ENCODE assay signal across 8 cellular contexts in the genomic region with DNA sequence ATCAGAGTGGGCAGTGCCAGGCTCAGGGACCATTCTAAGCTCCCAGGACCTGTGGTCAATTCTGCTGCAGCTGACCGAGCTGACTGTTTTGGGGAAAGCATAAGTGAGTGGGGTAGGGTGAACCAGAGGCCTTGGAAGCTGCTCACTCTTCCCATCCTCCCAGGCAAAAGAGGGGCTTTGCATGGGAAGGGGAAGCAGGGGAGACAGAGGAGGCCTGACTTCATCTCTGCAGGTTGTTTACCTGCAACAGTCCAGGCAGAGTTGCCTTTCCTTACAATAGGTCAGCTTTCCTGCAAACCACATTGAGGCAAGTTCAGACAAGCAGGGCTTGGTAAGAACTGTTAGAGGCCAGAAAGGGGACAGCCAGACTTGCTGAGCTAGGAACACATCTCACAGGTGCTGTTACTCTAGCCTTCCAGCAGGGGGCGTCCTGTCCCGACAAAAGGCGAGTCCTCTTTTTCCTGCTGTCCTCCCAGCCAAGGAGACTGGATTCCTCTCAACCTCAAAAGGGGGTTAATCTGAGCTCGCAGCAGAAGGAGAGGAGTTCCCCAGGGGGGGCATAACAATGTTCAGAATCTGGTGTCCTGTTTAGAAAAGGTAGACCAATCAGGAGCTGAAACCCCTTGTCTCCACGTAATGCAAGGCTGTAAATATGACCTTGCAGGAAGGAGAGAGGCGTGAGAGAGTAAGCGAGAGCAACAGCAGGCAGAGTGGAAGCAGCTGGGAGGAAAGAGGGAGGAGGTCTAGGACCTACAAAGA. TPM values are rescaled to one million over a fixed set of nuclear protein-coding genes. Genes with fewer than 3 reads are reported as not detected.
DNase-seq lines count a peak whose midpoint lies in the region; ATAC-seq and TF ChIP-seq lines count a peak whose summit lies in the region.

No MANE protein-coding gene starts in this region.

- no peaks in the 10 kb centered on the region for H3K9me2 ChIP-seq in neural cell (ENCODE audit: insufficient read depth, low read length)

- peak; percentile 94 for TF ChIP-seq RAD21 in neural cell (conservative IDR thresholded peaks at IDR 0.05)

- H3K27me3 ChIP-seq in Peyer's patch, result no peaks in the 10 kb centered on the region
- H3K27me3 ChIP-seq in neural cell (ENCODE audit: insufficient read depth, low read depth, low read length), result no peaks in the 10 kb centered on the region

- H4K20me1 ChIP-seq in neural cell (ENCODE audit: insufficient read depth), result no peaks in the 10 kb centered on the region

- H3K4me1 Mint-ChIP-seq in activated T-helper 1 cell treated with anti-CD3 and anti-CD28 coated beads, Interleukin-12 subunit alpha, Interleukin-12 subunit beta, Interleukin-2, Interleukin-4 antibody, amounts not matched to agents 30 ng/mL and 10 ng/mL and 1 ng/mL, durations not matched to agents 14 hours and 24 hours and 36 hours (ENCODE audit: low read depth), result peaks cover 16% of the 10 kb centered on the region

- TF ChIP-seq POLR2A in Peyer's patch (IDR thresholded peaks at IDR 0.05), result no peak

- H3K4me2 ChIP-seq in neural cell (ENCODE audit: low read length), result no peak overlapping the region

- TF ChIP-seq CTCF in AG09319 (IDR thresholded peaks at IDR 0.05; ENCODE audit: low read depth, low read length) (peak; percentile 99), Peyer's patch (IDR thresholded peaks at IDR 0.05) (peak; percentile 44 to 88 (median 84)), neural cell (IDR thresholded peaks at IDR 0.05; ENCODE audit: poor library complexity, severe bottlenecking) (peak; percentile 96)

- H3K27me3 Mint-ChIP-seq in activated T-helper 1 cell treated with anti-CD3 and anti-CD28 coated beads, Interleukin-12 subunit alpha, Interleukin-12 subunit beta, Interleukin-2, Interleukin-4 antibody, amounts not matched to agents 30 ng/mL and 10 ng/mL and 1 ng/mL, durations not matched to agents 14 hours and 24 hours and 36 hours (ENCODE audit: insufficient read depth), result peaks cover 2% of the 10 kb centered on the region

- peak overlapping the region; percentile 16 for H3K4me3 Mint-ChIP-seq in activated T-helper 1 cell treated with anti-CD3 and anti-CD28 coated beads, Interleukin-12 subunit alpha, Interleukin-12 subunit beta, Interleukin-2, Interleukin-4 antibody, amounts not matched to agents 30 ng/mL and 10 ng/mL and 1 ng/mL, durations not matched to agents 14 hours and 24 hours and 36 hours

- no peaks in the 10 kb centered on the region for H3K36me3 Mint-ChIP-seq in activated T-helper 1 cell treated with anti-CD3 and anti-CD28 coated beads, Interleukin-12 subunit alpha, Interleukin-12 subunit beta, Interleukin-2, Interleukin-4 antibody, amounts not matched to agents 30 ng/mL and 10 ng/mL and 1 ng/mL, durations not matched to agents 14 hours and 24 hours and 36 hours (ENCODE audit: low read depth)

- H3K36me3 ChIP-seq in Peyer's patch (no peaks in the 10 kb centered on the region), neural cell (ENCODE audit: insufficient read depth, low read length) (no peaks in the 10 kb centered on the region)

- intact Hi-C loops in activated T-helper 1 cell treated with anti-CD3 and anti-CD28 coated beads, Interleukin-12 subunit alpha, Interleukin-12 subunit beta, Interleukin-2, Interleukin-4 antibody, amounts not matched to agents 30 ng/mL and 10 ng/mL and 1 ng/mL, durations not matched to agents 14 hours and 24 hours and 36 hours (cut with micrococcal nuclease), result loop anchor here (1.0 to 2.0 kb wide), 4 partner anchors 43 to 323 kb away; no protein-coding TSS in a partner anchor

- H3K79me2 ChIP-seq in neural cell (replicated peaks; ENCODE audit: insufficient read depth, low read length), result no peaks in the 10 kb centered on the region

- peak; percentile 73 for ATAC-seq in GM19043 (IDR thresholded peaks at IDR 0.05; ENCODE audit: low read depth, unreplicated experiment)

- H3K9me3 ChIP-seq in Peyer's patch (peaks cover 0 to 6% (median 0%) of the 10 kb centered on the region in 4 donors), neural cell (ENCODE audit: low read length) (no peaks in the 10 kb centered on the region)

- no peaks in the 10 kb centered on the region for H3K9me3 Mint-ChIP-seq in activated T-helper 1 cell treated with anti-CD3 and anti-CD28 coated beads, Interleukin-12 subunit alpha, Interleukin-12 subunit beta, Interleukin-2, Interleukin-4 antibody, amounts not matched to agents 30 ng/mL and 10 ng/mL and 1 ng/mL, durations not matched to agents 14 hours and 24 hours and 36 hours

- no peak overlapping the region for H3K27ac Mint-ChIP-seq in activated T-helper 1 cell treated with anti-CD3 and anti-CD28 coated beads, Interleukin-12 subunit alpha, Interleukin-12 subunit beta, Interleukin-2, Interleukin-4 antibody, amounts not matched to agents 30 ng/mL and 10 ng/mL and 1 ng/mL, durations not matched to agents 14 hours and 24 hours and 36 hours

- H3K4me1 ChIP-seq in Peyer's patch, result no peaks in the 10 kb centered on the region

- H3F3A ChIP-seq in neural cell (ENCODE audit: insufficient read depth, low read length, poor library complexity, severe bottlenecking), result no peaks in the 10 kb centered on the region

- peak overlapping the region; percentile 37 for H2AFZ ChIP-seq in neural cell (ENCODE audit: low read depth, low read length)

- TF ChIP-seq EP300 in neural cell (conservative IDR thresholded peaks at IDR 0.05; ENCODE audit: poor library complexity, severe bottlenecking), result peak; percentile 8

- DNase-seq in AG09319 (ENCODE audit: extremely low read depth, low read depth) (peak; percentile 44), HuH-7 (ENCODE audit: low spot score) (peak; percentile 79), Peyer's patch (peak in 2 of 3 donors; percentile 81), fibroblast of peridontal ligament (ENCODE audit: extremely low read depth) (peak; percentile 85)
- peak; percentile 53 for DNase-seq in activated T-helper 1 cell treated with anti-CD3 and anti-CD28 coated beads, Interleukin-12 subunit alpha, Interleukin-12 subunit beta, Interleukin-2, Interleukin-4 antibody, amounts not matched to agents 30 ng/mL and 10 ng/mL and 1 ng/mL, durations not matched to agents 14 hours and 24 hours and 36 hours (ENCODE audit: low spot score)
- DNase-seq in stimulated activated naive CD4-positive, alpha-beta T cell (lab: John Stamatoyannopoulos, UW), result peak; percentile 48 to 87 (median 62)

- no peak overlapping the region for H3K9ac ChIP-seq in neural cell (ENCODE audit: low read length)

- H3K4me3 ChIP-seq in Peyer's patch (peak overlapping the region in 2 of 4 donors; percentile 11 to 34), neural cell (ENCODE audit: low read length) (peak overlapping the region; percentile 19)

- H3K27ac ChIP-seq in Peyer's patch (no peak overlapping the region), neural cell (ENCODE audit: low read length) (peak overlapping the region; percentile 56)

TF ChIP-seq in neural cell, 6 proteins besides CTCF, POLR2A, EP300 and RAD21:
- TF ChIP-seq MXI1 (conservative IDR thresholded peaks at IDR 0.05; ENCODE audit: poor library complexity, severe bottlenecking) (no peak), EZH2 (IDR thresholded peaks at IDR 0.05; ENCODE audit: borderline replicate concordance, insufficient read depth, low read length, poor library complexity, severe bottlenecking) (no peak), SMC3 (conservative IDR thresholded peaks at IDR 0.05; ENCODE audit: poor library complexity) (peak; percentile 91), TAF1 (IDR thresholded peaks at IDR 0.05; ENCODE audit: low read depth) (no peak), POLR2AphosphoS5 (IDR thresholded peaks at IDR 0.05) (no peak)
- TF ChIP-seq, protein P1, sequence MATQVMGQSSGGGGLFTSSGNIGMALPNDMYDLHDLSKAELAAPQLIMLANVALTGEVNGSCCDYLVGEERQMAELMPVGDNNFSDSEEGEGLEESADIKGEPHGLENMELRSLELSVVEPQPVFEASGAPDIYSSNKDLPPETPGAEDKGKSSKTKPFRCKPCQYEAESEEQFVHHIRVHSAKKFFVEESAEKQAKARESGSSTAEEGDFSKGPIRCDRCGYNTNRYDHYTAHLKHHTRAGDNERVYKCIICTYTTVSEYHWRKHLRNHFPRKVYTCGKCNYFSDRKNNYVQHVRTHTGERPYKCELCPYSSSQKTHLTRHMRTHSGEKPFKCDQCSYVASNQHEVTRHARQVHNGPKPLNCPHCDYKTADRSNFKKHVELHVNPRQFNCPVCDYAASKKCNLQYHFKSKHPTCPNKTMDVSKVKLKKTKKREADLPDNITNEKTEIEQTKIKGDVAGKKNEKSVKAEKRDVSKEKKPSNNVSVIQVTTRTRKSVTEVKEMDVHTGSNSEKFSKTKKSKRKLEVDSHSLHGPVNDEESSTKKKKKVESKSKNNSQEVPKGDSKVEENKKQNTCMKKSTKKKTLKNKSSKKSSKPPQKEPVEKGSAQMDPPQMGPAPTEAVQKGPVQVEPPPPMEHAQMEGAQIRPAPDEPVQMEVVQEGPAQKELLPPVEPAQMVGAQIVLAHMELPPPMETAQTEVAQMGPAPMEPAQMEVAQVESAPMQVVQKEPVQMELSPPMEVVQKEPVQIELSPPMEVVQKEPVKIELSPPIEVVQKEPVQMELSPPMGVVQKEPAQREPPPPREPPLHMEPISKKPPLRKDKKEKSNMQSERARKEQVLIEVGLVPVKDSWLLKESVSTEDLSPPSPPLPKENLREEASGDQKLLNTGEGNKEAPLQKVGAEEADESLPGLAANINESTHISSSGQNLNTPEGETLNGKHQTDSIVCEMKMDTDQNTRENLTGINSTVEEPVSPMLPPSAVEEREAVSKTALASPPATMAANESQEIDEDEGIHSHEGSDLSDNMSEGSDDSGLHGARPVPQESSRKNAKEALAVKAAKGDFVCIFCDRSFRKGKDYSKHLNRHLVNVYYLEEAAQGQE (IDR thresholded peaks at IDR 0.05; ENCODE audit: borderline replicate concordance), result no peak

RNA-seq across cellular contexts. Expression of gene DHRS2, which starts 4.3 kb away (rescaled TPM):
- total RNA-seq in Peyer's patch, result not detected
- total RNA-seq in activated T-helper 1 cell treated with anti-CD3 and anti-CD28 coated beads, Interleukin-12 subunit alpha, Interleukin-12 subunit beta, Interleukin-2, Interleukin-4 antibody, amounts not matched to agents 30 ng/mL and 10 ng/mL and 1 ng/mL, durations not matched to agents 14 hours and 24 hours and 36 hours, result 1.6 and 3.0 TPM in 2 replicates
- 1.3 and 2.1 TPM in 2 replicates for polyA plus RNA-seq in neural cell
- 0.69 and 1.5 TPM in 2 replicates for polyA minus RNA-seq in neural cell

RNA-seq across cellular contexts. Expression of gene JPH4, which starts 53.3 kb away (rescaled TPM):
- 1 to 10 TPM in 2 of 4 donors, under 1 TPM in 1, not detected in 1; 0.85 to 8.3 (median 1.5) TPM for total RNA-seq in Peyer's patch
- total RNA-seq in activated T-helper 1 cell treated with anti-CD3 and anti-CD28 coated beads, Interleukin-12 subunit alpha, Interleukin-12 subunit beta, Interleukin-2, Interleukin-4 antibody, amounts not matched to agents 30 ng/mL and 10 ng/mL and 1 ng/mL, durations not matched to agents 14 hours and 24 hours and 36 hours, result 0.05 TPM in 1 of 2 replicates, not detected in the other
- polyA plus RNA-seq in neural cell, result 68.2 and 76.9 TPM in 2 replicates
- polyA minus RNA-seq in neural cell, result 59.4 and 60.7 TPM in 2 replicates
